ENCODE assay signal across 1 cellular context in genomic region chr16:56580391-56581048, GRCh38.
A peak's percentile ranks its signal among the peaks of the same experiment; 100 is the strongest.
TF ChIP-seq lines count a peak whose summit lies in the region.

No MANE protein-coding gene starts in this region.

TF ChIP-seq in K562, 482 proteins besides CTCF, POLR2A, EP300 and RAD21:
- TF ChIP-seq, protein P1, sequence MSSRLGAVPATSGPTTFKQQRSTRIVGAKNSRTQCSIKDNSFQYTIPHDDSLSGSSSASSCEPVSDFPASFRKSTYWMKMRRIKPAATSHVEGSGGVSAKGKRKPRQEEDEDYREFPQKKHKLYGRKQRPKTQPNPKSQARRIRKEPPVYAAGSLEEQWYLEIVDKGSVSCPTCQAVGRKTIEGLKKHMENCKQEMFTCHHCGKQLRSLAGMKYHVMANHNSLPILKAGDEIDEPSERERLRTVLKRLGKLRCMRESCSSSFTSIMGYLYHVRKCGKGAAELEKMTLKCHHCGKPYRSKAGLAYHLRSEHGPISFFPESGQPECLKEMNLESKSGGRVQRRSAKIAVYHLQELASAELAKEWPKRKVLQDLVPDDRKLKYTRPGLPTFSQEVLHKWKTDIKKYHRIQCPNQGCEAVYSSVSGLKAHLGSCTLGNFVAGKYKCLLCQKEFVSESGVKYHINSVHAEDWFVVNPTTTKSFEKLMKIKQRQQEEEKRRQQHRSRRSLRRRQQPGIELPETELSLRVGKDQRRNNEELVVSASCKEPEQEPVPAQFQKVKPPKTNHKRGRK (tag; IDR thresholded peaks at IDR 0.05), result peak; percentile 85
- no peak for TF ChIP-seq DIDO1 (tag; IDR thresholded peaks at IDR 0.05; ENCODE audit: low read depth)
- TF ChIP-seq CCNT2 (IDR thresholded peaks at IDR 0.05; ENCODE audit: borderline replicate concordance, extremely low read depth, insufficient read length, low read depth, low read length), result no peak
- TF ChIP-seq MIER1 (IDR thresholded peaks at IDR 0.05; ENCODE audit: low read depth), result no peak
